In genomic region chr1:234583755-234584430, GRCh38 we compare ENCODE assay signal across 1 cellular context.
TF ChIP-seq lines count a peak whose summit lies in the region.

No MANE protein-coding gene starts in this region.

TF ChIP-seq in K562, 482 proteins besides CTCF, POLR2A, EP300 and RAD21 (continued from another document and continues in another):
- TF ChIP-seq GTF3C2 (IDR thresholded peaks at IDR 0.05; ENCODE audit: borderline replicate concordance, extremely low read depth, insufficient read length), result no peak
- no peak for TF ChIP-seq BCOR (IDR thresholded peaks at IDR 0.05)
- TF ChIP-seq SRSF3 (IDR thresholded peaks at IDR 0.05; ENCODE audit: insufficient read depth, low read length), result no peak
- TF ChIP-seq, protein P1, sequence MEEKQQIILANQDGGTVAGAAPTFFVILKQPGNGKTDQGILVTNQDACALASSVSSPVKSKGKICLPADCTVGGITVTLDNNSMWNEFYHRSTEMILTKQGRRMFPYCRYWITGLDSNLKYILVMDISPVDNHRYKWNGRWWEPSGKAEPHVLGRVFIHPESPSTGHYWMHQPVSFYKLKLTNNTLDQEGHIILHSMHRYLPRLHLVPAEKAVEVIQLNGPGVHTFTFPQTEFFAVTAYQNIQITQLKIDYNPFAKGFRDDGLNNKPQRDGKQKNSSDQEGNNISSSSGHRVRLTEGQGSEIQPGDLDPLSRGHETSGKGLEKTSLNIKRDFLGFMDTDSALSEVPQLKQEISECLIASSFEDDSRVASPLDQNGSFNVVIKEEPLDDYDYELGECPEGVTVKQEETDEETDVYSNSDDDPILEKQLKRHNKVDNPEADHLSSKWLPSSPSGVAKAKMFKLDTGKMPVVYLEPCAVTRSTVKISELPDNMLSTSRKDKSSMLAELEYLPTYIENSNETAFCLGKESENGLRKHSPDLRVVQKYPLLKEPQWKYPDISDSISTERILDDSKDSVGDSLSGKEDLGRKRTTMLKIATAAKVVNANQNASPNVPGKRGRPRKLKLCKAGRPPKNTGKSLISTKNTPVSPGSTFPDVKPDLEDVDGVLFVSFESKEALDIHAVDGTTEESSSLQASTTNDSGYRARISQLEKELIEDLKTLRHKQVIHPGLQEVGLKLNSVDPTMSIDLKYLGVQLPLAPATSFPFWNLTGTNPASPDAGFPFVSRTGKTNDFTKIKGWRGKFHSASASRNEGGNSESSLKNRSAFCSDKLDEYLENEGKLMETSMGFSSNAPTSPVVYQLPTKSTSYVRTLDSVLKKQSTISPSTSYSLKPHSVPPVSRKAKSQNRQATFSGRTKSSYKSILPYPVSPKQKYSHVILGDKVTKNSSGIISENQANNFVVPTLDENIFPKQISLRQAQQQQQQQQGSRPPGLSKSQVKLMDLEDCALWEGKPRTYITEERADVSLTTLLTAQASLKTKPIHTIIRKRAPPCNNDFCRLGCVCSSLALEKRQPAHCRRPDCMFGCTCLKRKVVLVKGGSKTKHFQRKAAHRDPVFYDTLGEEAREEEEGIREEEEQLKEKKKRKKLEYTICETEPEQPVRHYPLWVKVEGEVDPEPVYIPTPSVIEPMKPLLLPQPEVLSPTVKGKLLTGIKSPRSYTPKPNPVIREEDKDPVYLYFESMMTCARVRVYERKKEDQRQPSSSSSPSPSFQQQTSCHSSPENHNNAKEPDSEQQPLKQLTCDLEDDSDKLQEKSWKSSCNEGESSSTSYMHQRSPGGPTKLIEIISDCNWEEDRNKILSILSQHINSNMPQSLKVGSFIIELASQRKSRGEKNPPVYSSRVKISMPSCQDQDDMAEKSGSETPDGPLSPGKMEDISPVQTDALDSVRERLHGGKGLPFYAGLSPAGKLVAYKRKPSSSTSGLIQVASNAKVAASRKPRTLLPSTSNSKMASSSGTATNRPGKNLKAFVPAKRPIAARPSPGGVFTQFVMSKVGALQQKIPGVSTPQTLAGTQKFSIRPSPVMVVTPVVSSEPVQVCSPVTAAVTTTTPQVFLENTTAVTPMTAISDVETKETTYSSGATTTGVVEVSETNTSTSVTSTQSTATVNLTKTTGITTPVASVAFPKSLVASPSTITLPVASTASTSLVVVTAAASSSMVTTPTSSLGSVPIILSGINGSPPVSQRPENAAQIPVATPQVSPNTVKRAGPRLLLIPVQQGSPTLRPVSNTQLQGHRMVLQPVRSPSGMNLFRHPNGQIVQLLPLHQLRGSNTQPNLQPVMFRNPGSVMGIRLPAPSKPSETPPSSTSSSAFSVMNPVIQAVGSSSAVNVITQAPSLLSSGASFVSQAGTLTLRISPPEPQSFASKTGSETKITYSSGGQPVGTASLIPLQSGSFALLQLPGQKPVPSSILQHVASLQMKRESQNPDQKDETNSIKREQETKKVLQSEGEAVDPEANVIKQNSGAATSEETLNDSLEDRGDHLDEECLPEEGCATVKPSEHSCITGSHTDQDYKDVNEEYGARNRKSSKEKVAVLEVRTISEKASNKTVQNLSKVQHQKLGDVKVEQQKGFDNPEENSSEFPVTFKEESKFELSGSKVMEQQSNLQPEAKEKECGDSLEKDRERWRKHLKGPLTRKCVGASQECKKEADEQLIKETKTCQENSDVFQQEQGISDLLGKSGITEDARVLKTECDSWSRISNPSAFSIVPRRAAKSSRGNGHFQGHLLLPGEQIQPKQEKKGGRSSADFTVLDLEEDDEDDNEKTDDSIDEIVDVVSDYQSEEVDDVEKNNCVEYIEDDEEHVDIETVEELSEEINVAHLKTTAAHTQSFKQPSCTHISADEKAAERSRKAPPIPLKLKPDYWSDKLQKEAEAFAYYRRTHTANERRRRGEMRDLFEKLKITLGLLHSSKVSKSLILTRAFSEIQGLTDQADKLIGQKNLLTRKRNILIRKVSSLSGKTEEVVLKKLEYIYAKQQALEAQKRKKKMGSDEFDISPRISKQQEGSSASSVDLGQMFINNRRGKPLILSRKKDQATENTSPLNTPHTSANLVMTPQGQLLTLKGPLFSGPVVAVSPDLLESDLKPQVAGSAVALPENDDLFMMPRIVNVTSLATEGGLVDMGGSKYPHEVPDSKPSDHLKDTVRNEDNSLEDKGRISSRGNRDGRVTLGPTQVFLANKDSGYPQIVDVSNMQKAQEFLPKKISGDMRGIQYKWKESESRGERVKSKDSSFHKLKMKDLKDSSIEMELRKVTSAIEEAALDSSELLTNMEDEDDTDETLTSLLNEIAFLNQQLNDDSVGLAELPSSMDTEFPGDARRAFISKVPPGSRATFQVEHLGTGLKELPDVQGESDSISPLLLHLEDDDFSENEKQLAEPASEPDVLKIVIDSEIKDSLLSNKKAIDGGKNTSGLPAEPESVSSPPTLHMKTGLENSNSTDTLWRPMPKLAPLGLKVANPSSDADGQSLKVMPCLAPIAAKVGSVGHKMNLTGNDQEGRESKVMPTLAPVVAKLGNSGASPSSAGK (IDR thresholded peaks at IDR 0.05), result peak; percentile 51; the same call in 1 of the 2 replicates
- TF ChIP-seq MITF (IDR thresholded peaks at IDR 0.05), result peak; percentile 39; the same call in 1 of the 2 replicates
- no peak for TF ChIP-seq HSF4 (CRISPR knock-in tag; IDR thresholded peaks at IDR 0.05; ENCODE audit: borderline replicate concordance)
- TF ChIP-seq GTF2A2 (tag; IDR thresholded peaks at IDR 0.05), result no peak
- 0 out of 2 replicates have a peak, but pooled peaks have one; percentile 3 for TF ChIP-seq ZNF134 (CRISPR knock-in tag; conservative IDR thresholded peaks at IDR 0.05)
- TF ChIP-seq, protein P2, sequence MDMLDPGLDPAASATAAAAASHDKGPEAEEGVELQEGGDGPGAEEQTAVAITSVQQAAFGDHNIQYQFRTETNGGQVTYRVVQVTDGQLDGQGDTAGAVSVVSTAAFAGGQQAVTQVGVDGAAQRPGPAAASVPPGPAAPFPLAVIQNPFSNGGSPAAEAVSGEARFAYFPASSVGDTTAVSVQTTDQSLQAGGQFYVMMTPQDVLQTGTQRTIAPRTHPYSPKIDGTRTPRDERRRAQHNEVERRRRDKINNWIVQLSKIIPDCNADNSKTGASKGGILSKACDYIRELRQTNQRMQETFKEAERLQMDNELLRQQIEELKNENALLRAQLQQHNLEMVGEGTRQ (CRISPR knock-in tag; IDR thresholded peaks at IDR 0.05), result peak; percentile 70
- peak; percentile 68 for TF ChIP-seq CXXC5 (CRISPR knock-in tag; IDR thresholded peaks at IDR 0.05)
- TF ChIP-seq RBM22 (IDR thresholded peaks at IDR 0.05; ENCODE audit: low read depth, low read length, poor library complexity, severe bottlenecking), result no peak
- TF ChIP-seq STAG1 (CRISPR knock-in tag; IDR thresholded peaks at IDR 0.05; ENCODE audit: borderline replicate concordance), result no peak
- TF ChIP-seq VEZF1 (CRISPR knock-in tag; IDR thresholded peaks at IDR 0.05), result peak; percentile 70
- TF ChIP-seq PML (IDR thresholded peaks at IDR 0.05; ENCODE audit: low read length), result no peak; the same call in 1 of the 2 replicates
- TF ChIP-seq ZNF165 (CRISPR knock-in tag; IDR thresholded peaks at IDR 0.05; ENCODE audit: borderline replicate concordance), result no peak
- 0 out of 2 replicates have a peak, but pooled peaks have one; percentile 35 for TF ChIP-seq FOXJ2 (tag; IDR thresholded peaks at IDR 0.05)
- TF ChIP-seq TCFL5 (CRISPR knock-in tag; conservative IDR thresholded peaks at IDR 0.05), result no peak
- no peak for TF ChIP-seq FOXA1 (IDR thresholded peaks at IDR 0.05; ENCODE audit: borderline replicate concordance)
- TF ChIP-seq RUNX1 (IDR thresholded peaks at IDR 0.05; ENCODE audit: low read depth), result no peak
- no peak for TF ChIP-seq ZBTB1 (CRISPR knock-in tag; IDR thresholded peaks at IDR 0.05; ENCODE audit: borderline replicate concordance, low read depth)
- no peak for TF ChIP-seq HNRNPUL1 (IDR thresholded peaks at IDR 0.05; ENCODE audit: low read length)
- TF ChIP-seq DMBX1 (CRISPR knock-in tag; IDR thresholded peaks at IDR 0.05; ENCODE audit: borderline replicate concordance), result peak; percentile 89
- no peak for TF ChIP-seq TAF9B (IDR thresholded peaks at IDR 0.05; ENCODE audit: partially characterized antibody)
- TF ChIP-seq, protein P3, sequence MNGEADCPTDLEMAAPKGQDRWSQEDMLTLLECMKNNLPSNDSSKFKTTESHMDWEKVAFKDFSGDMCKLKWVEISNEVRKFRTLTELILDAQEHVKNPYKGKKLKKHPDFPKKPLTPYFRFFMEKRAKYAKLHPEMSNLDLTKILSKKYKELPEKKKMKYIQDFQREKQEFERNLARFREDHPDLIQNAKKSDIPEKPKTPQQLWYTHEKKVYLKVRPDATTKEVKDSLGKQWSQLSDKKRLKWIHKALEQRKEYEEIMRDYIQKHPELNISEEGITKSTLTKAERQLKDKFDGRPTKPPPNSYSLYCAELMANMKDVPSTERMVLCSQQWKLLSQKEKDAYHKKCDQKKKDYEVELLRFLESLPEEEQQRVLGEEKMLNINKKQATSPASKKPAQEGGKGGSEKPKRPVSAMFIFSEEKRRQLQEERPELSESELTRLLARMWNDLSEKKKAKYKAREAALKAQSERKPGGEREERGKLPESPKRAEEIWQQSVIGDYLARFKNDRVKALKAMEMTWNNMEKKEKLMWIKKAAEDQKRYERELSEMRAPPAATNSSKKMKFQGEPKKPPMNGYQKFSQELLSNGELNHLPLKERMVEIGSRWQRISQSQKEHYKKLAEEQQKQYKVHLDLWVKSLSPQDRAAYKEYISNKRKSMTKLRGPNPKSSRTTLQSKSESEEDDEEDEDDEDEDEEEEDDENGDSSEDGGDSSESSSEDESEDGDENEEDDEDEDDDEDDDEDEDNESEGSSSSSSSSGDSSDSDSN (IDR thresholded peaks at IDR 0.05; ENCODE audit: borderline replicate concordance in 1 of 2, low read depth in 2 of 2, low read length in 2 of 2), result no peak
- TF ChIP-seq NCOA2 (IDR thresholded peaks at IDR 0.05; ENCODE audit: partially characterized antibody in 2 of 2), result no peak
- TF ChIP-seq MBD1 (CRISPR knock-in tag; IDR thresholded peaks at IDR 0.05), result no peak
- TF ChIP-seq, protein P4, sequence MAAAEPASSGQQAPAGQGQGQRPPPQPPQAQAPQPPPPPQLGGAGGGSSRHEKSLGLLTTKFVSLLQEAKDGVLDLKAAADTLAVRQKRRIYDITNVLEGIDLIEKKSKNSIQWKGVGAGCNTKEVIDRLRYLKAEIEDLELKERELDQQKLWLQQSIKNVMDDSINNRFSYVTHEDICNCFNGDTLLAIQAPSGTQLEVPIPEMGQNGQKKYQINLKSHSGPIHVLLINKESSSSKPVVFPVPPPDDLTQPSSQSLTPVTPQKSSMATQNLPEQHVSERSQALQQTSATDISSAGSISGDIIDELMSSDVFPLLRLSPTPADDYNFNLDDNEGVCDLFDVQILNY (CRISPR knock-in tag; IDR thresholded peaks at IDR 0.05), result no peak
